Comparison of ENCODE assay signal across 10 cellular contexts in the genomic region with DNA sequence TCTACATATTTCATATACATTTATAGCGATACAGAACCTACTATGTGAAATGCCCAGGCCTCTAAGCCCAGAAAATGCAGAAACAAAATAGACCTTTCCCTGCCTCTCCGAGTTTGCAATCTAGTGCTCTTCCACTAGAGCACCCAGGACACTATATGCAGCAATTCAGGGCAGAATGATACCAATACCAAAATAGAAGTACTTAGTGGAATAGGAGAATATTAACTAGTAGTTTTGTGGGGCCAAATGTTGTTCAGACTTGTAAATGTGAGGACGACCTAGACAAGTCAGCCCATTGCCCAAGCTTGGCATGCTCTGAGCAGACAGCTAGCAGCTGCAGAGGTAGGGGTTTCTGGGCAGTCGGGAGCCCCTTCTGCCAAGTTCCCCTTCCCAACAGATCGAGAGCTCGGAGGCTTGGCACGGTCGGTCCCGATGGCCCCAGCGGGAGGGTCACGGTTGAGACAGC. TPM values are rescaled to one million over a fixed set of nuclear protein-coding genes. Genes with fewer than 3 reads are reported as not detected.
DNase-seq lines count a peak whose midpoint lies in the region; ATAC-seq and TF ChIP-seq lines count a peak whose summit lies in the region.
"Had no signal": no experiment of that assay in that cellular context is flagged by ENCODE, and none has a peak within 500 bp of the region (broad histone marks: within the 10 kb centered on the region; RNA-seq: fewer than 3 reads in every experiment).

No MANE protein-coding gene starts in this region.

- peak overlapping the region in 3 of 4 experiments; percentile 33 to 54 (median 49) for H3K4me3 ChIP-seq in fibroblast of lung (replicated peaks in 1 of 4; ENCODE audit: control extremely low read depth in 1 of 4, insufficient read depth in 1 of 4, low read depth in 3 of 4, low read length in 4 of 4)
- H3K4me3 ChIP-seq in skeletal muscle tissue (ENCODE audit: low read length in 3 of 3): peak overlapping the region; percentile 41 to 70 (median 65)

- H3K9me3 Mint-ChIP-seq in activated CD4-positive, alpha-beta memory T cell treated with anti-CD3 and anti-CD28 coated beads, Interleukin-2, amount 10 ng/mL, durations not matched to agents 7 days and 5 days: no peaks in the 10 kb centered on the region
- H3K9me3 Mint-ChIP-seq in osteocyte (ENCODE audit: unreplicated experiment): no peaks in the 10 kb centered on the region
- no peaks in the 10 kb centered on the region for H3K9me3 Mint-ChIP-seq in activated naive CD8-positive, alpha-beta T cell treated with anti-CD3 and anti-CD28 coated beads, Interleukin-2, amount 50 U/mL, for 24 hours

- peak overlapping the region; percentile 59 for H3K4me2 ChIP-seq in fibroblast of lung (ENCODE audit: extremely low read depth, insufficient read depth, low read length)

- H3K27me3 ChIP-seq in fibroblast of lung (ENCODE audit: control insufficient read depth, insufficient read depth, low read length) (peaks cover 4% of the 10 kb centered on the region), skeletal muscle tissue (ENCODE audit: control insufficient read depth in 3 of 3, insufficient read depth in 3 of 3, low read length in 3 of 3) (peaks cover 28 to 41% (median 40%) of the 10 kb centered on the region in 3 donors)

- H3K4me1 Mint-ChIP-seq in activated CD4-positive, alpha-beta memory T cell treated with anti-CD3 and anti-CD28 coated beads, Interleukin-2, amount 10 ng/mL, durations not matched to agents 7 days and 5 days: peaks cover 7% of the 10 kb centered on the region
- H3K4me1 Mint-ChIP-seq in osteocyte (ENCODE audit: unreplicated experiment): peaks cover 6% of the 10 kb centered on the region
- peaks cover 4% of the 10 kb centered on the region for H3K4me1 Mint-ChIP-seq in activated naive CD8-positive, alpha-beta T cell treated with anti-CD3 and anti-CD28 coated beads, Interleukin-2, amount 50 U/mL, for 24 hours
- H3K4me1 Mint-ChIP-seq: brain had no signal

- no peaks in the 10 kb centered on the region for H3K9me3 ChIP-seq in fibroblast of lung (ENCODE audit: control insufficient read depth, insufficient read depth, low read depth, low read length)
- H3K9me3 ChIP-seq in skeletal muscle tissue (ENCODE audit: control insufficient read depth in 3 of 3, low read length in 3 of 3): no peaks in the 10 kb centered on the region

- H4K20me1 ChIP-seq in fibroblast of lung (ENCODE audit: control insufficient read depth, extremely low read depth, insufficient read depth, low read length): no peaks in the 10 kb centered on the region

- H3K9ac ChIP-seq in fibroblast of lung (ENCODE audit: insufficient read depth, low read length) (no peak overlapping the region), skeletal muscle tissue (ENCODE audit: low read depth in 1 of 3, low read length in 3 of 3) (peak overlapping the region in 1 of 3 donors; percentile 20)

- peak; percentile 17 for DNase-seq in GDM1 (lab: John Stamatoyannopoulos, UW)
- DNase-seq in NCI-H1694 treated with DMSO at 0.1 percent for 48 hours (lab: John Stamatoyannopoulos, UW): peak; percentile 63
- peak in 1 of 2 donors; percentile 36 for DNase-seq in fibroblast of lung (ENCODE audit: low read depth in 2 of 2)
- no peak for DNase-seq in activated CD4-positive, alpha-beta memory T cell treated with anti-CD3 and anti-CD28 coated beads, Interleukin-2, amount 10 ng/mL, durations not matched to agents 7 days and 5 days
- DNase-seq in osteocyte (ENCODE audit: extremely low spot score, unreplicated experiment): no peak
- DNase-seq in activated naive CD8-positive, alpha-beta T cell treated with anti-CD3 and anti-CD28 coated beads, Interleukin-2, amount 50 U/mL, for 24 hours: no peak
- DNase-seq: T-helper 9 cell had no signal

- peaks cover 36% of the 10 kb centered on the region for H3K27me3 Mint-ChIP-seq in activated CD4-positive, alpha-beta memory T cell treated with anti-CD3 and anti-CD28 coated beads, Interleukin-2, amount 10 ng/mL, durations not matched to agents 7 days and 5 days
- no peaks in the 10 kb centered on the region for H3K27me3 Mint-ChIP-seq in osteocyte (ENCODE audit: unreplicated experiment)
- peaks cover 34% of the 10 kb centered on the region for H3K27me3 Mint-ChIP-seq in activated naive CD8-positive, alpha-beta T cell treated with anti-CD3 and anti-CD28 coated beads, Interleukin-2, amount 50 U/mL, for 24 hours

- CTCF ChIA-PET in activated CD4-positive, alpha-beta memory T cell treated with anti-CD3 and anti-CD28 coated beads, Interleukin-2, amount 10 ng/mL, durations not matched to agents 7 days and 5 days (lab: Charles Lee): no interaction called here

- POLR2A ChIA-PET in activated CD4-positive, alpha-beta memory T cell treated with anti-CD3 and anti-CD28 coated beads, Interleukin-2, amount 10 ng/mL, durations not matched to agents 7 days and 5 days (lab: Charles Lee): no interaction called here

- H3K27ac ChIP-seq in fibroblast of lung (ENCODE audit: insufficient read depth, low read length) (no peak overlapping the region), skeletal muscle tissue (ENCODE audit: low read depth, low read length) (no peak overlapping the region)

- H3K4me3 Mint-ChIP-seq in activated CD4-positive, alpha-beta memory T cell treated with anti-CD3 and anti-CD28 coated beads, Interleukin-2, amount 10 ng/mL, durations not matched to agents 7 days and 5 days: no peak overlapping the region
- no peak overlapping the region for H3K4me3 Mint-ChIP-seq in osteocyte (ENCODE audit: unreplicated experiment)
- H3K4me3 Mint-ChIP-seq in activated naive CD8-positive, alpha-beta T cell treated with anti-CD3 and anti-CD28 coated beads, Interleukin-2, amount 50 U/mL, for 24 hours: no peak overlapping the region
- H3K4me3 Mint-ChIP-seq: brain, IgD-negative memory B cell had no signal

- no peak overlapping the region for H3K27ac Mint-ChIP-seq in activated CD4-positive, alpha-beta memory T cell treated with anti-CD3 and anti-CD28 coated beads, Interleukin-2, amount 10 ng/mL, durations not matched to agents 7 days and 5 days
- no peak overlapping the region for H3K27ac Mint-ChIP-seq in osteocyte (ENCODE audit: unreplicated experiment)
- no peak overlapping the region for H3K27ac Mint-ChIP-seq in activated naive CD8-positive, alpha-beta T cell treated with anti-CD3 and anti-CD28 coated beads, Interleukin-2, amount 50 U/mL, for 24 hours
- H3K27ac Mint-ChIP-seq: brain, IgD-negative memory B cell had no signal

- TF ChIP-seq CTCF in fibroblast of lung (conservative IDR thresholded peaks at IDR 0.05 in 1 of 2, IDR thresholded peaks at IDR 0.05 in 1 of 2; ENCODE audit: low read depth in 1 of 2, low read length in 2 of 2): peak in 1 of 2 donors; percentile 19
- no peak for TF ChIP-seq CTCF in osteocyte (IDR thresholded peaks at IDR 0.05)

- no peaks in the 10 kb centered on the region for H3K79me2 ChIP-seq in fibroblast of lung (ENCODE audit: control insufficient read depth, insufficient read depth, low read length)

- no peak for ATAC-seq in activated naive CD8-positive, alpha-beta T cell treated with anti-CD3 and anti-CD28 coated beads, Interleukin-2, amount 50 U/mL, for 24 hours

- peak overlapping the region; percentile 67 for H2AFZ ChIP-seq in fibroblast of lung (ENCODE audit: low read length)

- H3K4me1 ChIP-seq in fibroblast of lung (ENCODE audit: control insufficient read depth, extremely low read depth, insufficient read depth, low read length) (peaks cover 4% of the 10 kb centered on the region), skeletal muscle tissue (ENCODE audit: control insufficient read depth in 3 of 3, insufficient read depth in 3 of 3, low read length in 3 of 3) (peaks cover 3 to 7% (median 5%) of the 10 kb centered on the region in 3 donors)

- H3K36me3 ChIP-seq in fibroblast of lung (ENCODE audit: control insufficient read depth, insufficient read depth, low read length) (no peaks in the 10 kb centered on the region), skeletal muscle tissue (ENCODE audit: control insufficient read depth in 3 of 3, insufficient read depth in 3 of 3, low read length in 3 of 3) (no peaks in the 10 kb centered on the region)

- H3K36me3 Mint-ChIP-seq in activated CD4-positive, alpha-beta memory T cell treated with anti-CD3 and anti-CD28 coated beads, Interleukin-2, amount 10 ng/mL, durations not matched to agents 7 days and 5 days (ENCODE audit: low read depth): peaks cover 6% of the 10 kb centered on the region
- no peaks in the 10 kb centered on the region for H3K36me3 Mint-ChIP-seq in osteocyte (ENCODE audit: unreplicated experiment)
- no peaks in the 10 kb centered on the region for H3K36me3 Mint-ChIP-seq in activated naive CD8-positive, alpha-beta T cell treated with anti-CD3 and anti-CD28 coated beads, Interleukin-2, amount 50 U/mL, for 24 hours (ENCODE audit: low read depth)
- H3K36me3 Mint-ChIP-seq: brain, IgD-negative memory B cell had no signal

RNA-seq across cellular contexts. Expression of a gene that starts 35.8 kb away (rescaled TPM):
- total RNA-seq in fibroblast of lung: 0.77 and 1.3 TPM in 2 replicates
- 1.6 and 2.5 TPM in 2 replicates for polyA plus RNA-seq in fibroblast of lung
- 1.4 and 2.0 TPM in 2 replicates for polyA plus RNA-seq in fibroblast of lung (2012)
- polyA minus RNA-seq in fibroblast of lung (ENCODE audit: low replicate concordance): 0.04 and 0.67 TPM in 2 replicates
- total RNA-seq in skeletal muscle tissue: 13.0 TPM
- 1 to 10 TPM; 2.0 to 2.5 TPM for total RNA-seq in activated CD4-positive, alpha-beta memory T cell treated with anti-CD3 and anti-CD28 coated beads, Interleukin-2, amount 10 ng/mL, durations not matched to agents 7 days and 5 days
- 3.4 and 3.8 TPM in 2 replicates for total RNA-seq in osteocyte

Comparison
In these comparisons a context has a peak if more than half of its experiments do, and no peak if none do; other contexts are left out.
1. DNase-seq: peak in GDM1 (single experiment) and NCI-H1694 treated with DMSO at 0.1 percent for 48 hours (single experiment); none in activated CD4-positive, alpha-beta memory T cell treated with anti-CD3 and anti-CD28 coated beads, Interleukin-2, amount 10 ng/mL, durations not matched to agents 7 days and 5 days (single experiment), osteocyte (single experiment) and activated naive CD8-positive, alpha-beta T cell treated with anti-CD3 and anti-CD28 coated beads, Interleukin-2, amount 50 U/mL, for 24 hours (single experiment).